Comparison of ENCODE assay signal across 8 cellular contexts in genomic region chr1:89274431-89274857, GRCh38. TPM values are rescaled to one million over a fixed set of nuclear protein-coding genes. Genes with fewer than 3 reads are reported as not detected.
DNase-seq lines count a peak whose midpoint lies in the region; ATAC-seq, FAIRE-seq and TF ChIP-seq lines count a peak whose summit lies in the region.

No MANE protein-coding gene starts in this region.

- H3K9ac ChIP-seq in keratinocyte (ENCODE audit: control insufficient read depth, extremely low read depth, insufficient read depth, low read length) = no peak overlapping the region

- H4K20me1 ChIP-seq in keratinocyte (ENCODE audit: control insufficient read depth, extremely low read depth, insufficient read depth, low read length) = no peaks in the 10 kb centered on the region

- no peaks in the 10 kb centered on the region for H3K79me2 ChIP-seq in keratinocyte (ENCODE audit: control insufficient read depth, insufficient read depth, low read length)

- dilution Hi-C loops in keratinocyte (cut with MboI; ENCODE audit: extremely low pct_ligation_motif_present, low sequenced_read_pairs) = no loop called here

- peak; percentile 17 for ATAC-seq in left ventricle myocardium superior
- ATAC-seq in heart left ventricle = no peak
- peak; percentile 68 to 73 for ATAC-seq in activated naive CD4-positive, alpha-beta T cell treated with anti-CD3 and anti-CD28 coated beads, Interleukin-2, amount 50 U/mL, for 72 hours
- ATAC-seq in upper lobe of right lung = peak; percentile 23
- ATAC-seq in HG02763 (IDR thresholded peaks at IDR 0.05; ENCODE audit: unreplicated experiment) = no peak
- ATAC-seq in GM18517 (IDR thresholded peaks at IDR 0.05; ENCODE audit: unreplicated experiment) = no peak

- peaks cover 0 to 9% (median 0%) of the 10 kb centered on the region in 9 donors for H3K36me3 ChIP-seq in heart left ventricle
- no peaks in the 10 kb centered on the region for H3K36me3 ChIP-seq in keratinocyte (ENCODE audit: control insufficient read depth in 2 of 2, extremely low read depth in 1 of 2, insufficient read depth in 2 of 2, low read length in 2 of 2)
- no peaks in the 10 kb centered on the region for H3K36me3 ChIP-seq in upper lobe of right lung

- TF ChIP-seq POLR2A in heart left ventricle (IDR thresholded peaks at IDR 0.05) = no peak

- H2AFZ ChIP-seq in keratinocyte (ENCODE audit: control insufficient read depth, low read length) = peak overlapping the region; percentile 67

- TF ChIP-seq CTCF in heart left ventricle (IDR thresholded peaks at IDR 0.05) (no peak), keratinocyte (optimal IDR thresholded peaks at IDR 0.05 in 1 of 3, IDR thresholded peaks at IDR 0.05 in 1 of 3, conservative IDR thresholded peaks at IDR 0.05 in 1 of 3; ENCODE audit: extremely low read depth in 1 of 3, insufficient read depth in 2 of 3, low read length in 3 of 3) (no peak), upper lobe of right lung (IDR thresholded peaks at IDR 0.05) (no peak)

- H3K27ac ChIP-seq in heart left ventricle (peak overlapping the region in 1 of 12 donors; percentile 79), keratinocyte (ENCODE audit: control insufficient read depth, insufficient read depth, low read length) (no peak overlapping the region), upper lobe of right lung (peak overlapping the region; percentile 14)

- no peak for FAIRE-seq in keratinocyte (lab: Jason Lieb, UNC)

- intact Hi-C loops in left ventricle myocardium superior (cut with micrococcal nuclease) (no loop called here), heart left ventricle (cut with DNase I) (no loop called here), upper lobe of right lung (cut with DNase I) (loop anchor here (10.0 kb wide), 1 partner anchor 80 kb away; no protein-coding TSS in a partner anchor)

- no peaks in the 10 kb centered on the region for H3K9me1 ChIP-seq in keratinocyte (ENCODE audit: control insufficient read depth, extremely low read depth, insufficient read depth, low read length)

- H3K4me2 ChIP-seq in keratinocyte (ENCODE audit: control insufficient read depth, extremely low read depth, insufficient read depth, low read depth, low read length) = no peak overlapping the region

- DNase-seq in left ventricle myocardium superior (no peak), heart left ventricle (no peak), keratinocyte (ENCODE audit: low read depth, low spot score) (no peak), upper lobe of right lung (no peak), SK-N-DZ (ENCODE audit: low spot score) (no peak)
- DNase-seq in activated naive CD4-positive, alpha-beta T cell treated with anti-CD3 and anti-CD28 coated beads, Interleukin-2, amount 50 U/mL, for 72 hours (ENCODE audit: low spot score in 2 of 2) = no peak

- peaks cover 44 to 56% of the 10 kb centered on the region in 2 donors for H3K36me3 Mint-ChIP-seq in activated naive CD4-positive, alpha-beta T cell treated with anti-CD3 and anti-CD28 coated beads, Interleukin-2, amount 50 U/mL, for 72 hours

- peak overlapping the region; percentile 96 to 100 for H3K27ac Mint-ChIP-seq in activated naive CD4-positive, alpha-beta T cell treated with anti-CD3 and anti-CD28 coated beads, Interleukin-2, amount 50 U/mL, for 72 hours

- H3K4me1 ChIP-seq in heart left ventricle (peaks cover 0 to 74% (median 0%) of the 10 kb centered on the region in 12 donors), keratinocyte (ENCODE audit: control insufficient read depth, extremely low read depth, insufficient read depth, low read length) (no peaks in the 10 kb centered on the region), upper lobe of right lung (peaks cover 7% of the 10 kb centered on the region)

- 53 to 65% (median 60%) methylated on average over 2 of the region's 2 CpGs for WGBS in heart left ventricle, 4 donors

- H3K27me3 ChIP-seq in heart left ventricle (no peaks in the 10 kb centered on the region), keratinocyte (ENCODE audit: control insufficient read depth, extremely low read depth, insufficient read depth, low read length) (no peaks in the 10 kb centered on the region), upper lobe of right lung (no peaks in the 10 kb centered on the region)

- H3K4me3 ChIP-seq in heart left ventricle (peak overlapping the region in 1 of 12 donors; percentile 58), keratinocyte (ENCODE audit: control insufficient read depth in 2 of 3, extremely low read depth in 1 of 3, insufficient read depth in 2 of 3, low read depth in 1 of 3, low read length in 3 of 3) (no peak overlapping the region), upper lobe of right lung (no peak overlapping the region)

- H3K9me3 Mint-ChIP-seq in activated naive CD4-positive, alpha-beta T cell treated with anti-CD3 and anti-CD28 coated beads, Interleukin-2, amount 50 U/mL, for 72 hours = peaks cover 4 to 14% of the 10 kb centered on the region in 2 donors

- no peaks in the 10 kb centered on the region for H3K9me3 ChIP-seq in heart left ventricle
- no peaks in the 10 kb centered on the region for H3K9me3 ChIP-seq in keratinocyte (ENCODE audit: control insufficient read depth, low read depth, low read length)
- no peaks in the 10 kb centered on the region for H3K9me3 ChIP-seq in upper lobe of right lung

RNA-seq across cellular contexts. Expression of gene GBP5, which starts 1.8 kb away (rescaled TPM):
- 0.99 TPM for total RNA-seq in left ventricle myocardium superior
- total RNA-seq in heart left ventricle = 10 to 100 TPM in 2 of 9 donors, 1 to 10 TPM in 1, under 1 TPM in 6; 0.07 to 71.2 (median 0.72) TPM
- polyA plus RNA-seq in heart left ventricle = under 1 TPM; 0.27 to 0.36 TPM
- 100 to 1,000 TPM in 1 of 2 donors, 10 to 100 TPM in 1; 86.8 to 151 TPM for total RNA-seq in activated naive CD4-positive, alpha-beta T cell treated with anti-CD3 and anti-CD28 coated beads, Interleukin-2, amount 50 U/mL, for 72 hours
- polyA plus RNA-seq in keratinocyte = 0.02 to 0.04 TPM (median 0.03 TPM) in 3 replicates
- polyA plus RNA-seq in keratinocyte (2011; ENCODE audit: low read depth) = not detected
- 0.03 and 0.06 TPM in 2 replicates for polyA plus RNA-seq in keratinocyte (2011; cell fraction: cytosol; rRNA removed)
- polyA plus RNA-seq in keratinocyte (2011; cell fraction: nucleus; rRNA removed) = 0.04 and 0.14 TPM in 2 replicates
- polyA plus RNA-seq in keratinocyte (2012; ENCODE audit: low replicate concordance) = not detected in 2 replicates
- 0.07 TPM in 2 of 3 replicates, not detected in the other for polyA minus RNA-seq in keratinocyte
- polyA minus RNA-seq in keratinocyte (2011; cell fraction: cytosol; rRNA and poly(A)+ RNA removed) = not detected
- not detected in 2 replicates for polyA minus RNA-seq in keratinocyte (2011; cell fraction: nucleus; rRNA and poly(A)+ RNA removed)
- 5.4 TPM for total RNA-seq in upper lobe of right lung
- not detected in 2 replicates for polyA plus RNA-seq in SK-N-DZ (2014; cell fraction: cytosol; rRNA removed)
- not detected in 2 replicates for polyA plus RNA-seq in SK-N-DZ (2014; cell fraction: nucleus; rRNA removed)

Comparison
In these comparisons a context has a peak if more than half of its experiments do, and no peak if none do; other contexts are left out.
1. ATAC-seq: peak in left ventricle myocardium superior (single experiment), activated naive CD4-positive, alpha-beta T cell treated with anti-CD3 and anti-CD28 coated beads, Interleukin-2, amount 50 U/mL, for 72 hours (2 of 2) and upper lobe of right lung (single experiment); none in heart left ventricle (0 of 4), HG02763 (single experiment) and GM18517 (single experiment).